ENCODE assay signal across 8 cellular contexts in the genomic region with DNA sequence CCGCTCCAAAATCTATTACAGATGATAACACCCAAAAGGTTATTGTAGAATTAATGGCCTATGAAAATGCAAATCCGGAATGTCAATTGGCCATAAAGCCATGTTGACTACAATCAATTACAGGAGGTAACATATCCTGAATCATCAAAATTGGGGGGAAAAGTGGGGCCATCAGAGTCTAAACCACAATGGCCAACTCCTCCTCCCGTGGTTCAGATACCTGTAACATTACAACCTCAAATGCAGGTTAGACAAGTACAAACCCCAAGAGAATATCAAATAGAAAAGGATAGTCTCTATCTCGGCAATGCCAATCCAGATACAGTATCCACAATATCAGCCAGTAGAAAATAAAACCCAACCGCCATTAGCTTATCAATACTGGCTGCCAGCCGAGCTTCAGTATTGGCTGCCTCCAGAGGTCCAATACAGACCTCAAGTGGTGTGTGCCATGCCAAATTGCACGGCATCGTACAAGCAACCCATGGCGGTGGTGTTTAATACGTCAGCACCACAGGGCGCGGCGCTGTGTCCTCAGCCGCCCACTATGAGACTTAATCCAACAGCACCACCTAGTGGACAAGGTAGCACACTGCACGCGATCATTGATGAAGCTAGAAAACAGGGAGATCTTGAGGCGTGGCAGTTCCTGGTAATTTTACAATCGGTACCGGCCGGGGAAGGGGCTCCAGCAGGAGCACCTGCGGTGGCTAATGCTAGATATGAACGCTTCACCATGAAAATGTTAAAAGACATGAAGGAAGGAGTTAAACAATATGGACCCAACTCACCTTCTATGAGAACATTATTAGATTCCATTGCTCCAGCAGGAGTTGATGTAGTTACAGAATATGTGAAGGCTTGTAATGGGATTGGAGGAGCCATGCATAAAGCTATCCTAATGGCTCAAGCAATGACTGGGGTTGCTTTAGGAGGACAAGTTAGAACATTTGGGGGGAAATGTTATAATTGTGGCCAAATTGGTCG. TPM values are rescaled to one million over a fixed set of nuclear protein-coding genes. Genes with fewer than 3 reads are reported as not detected.
DNase-seq lines count a peak whose midpoint lies in the region; ATAC-seq, FAIRE-seq and TF ChIP-seq lines count a peak whose summit lies in the region.

No MANE protein-coding gene starts in this region.

- H3K56ac ChIP-seq in H1 (replicated peaks; ENCODE audit: insufficient read length, low read depth, low read length) = no peak overlapping the region

- H2BK120ac ChIP-seq in H1 (replicated peaks; ENCODE audit: low read depth, low read length) = no peak overlapping the region

- H3K23me2 ChIP-seq in H1 (ENCODE audit: low read depth, low read length) = no peaks in the 10 kb centered on the region; the same call in 1 of the 2 replicates

- POLR2A ChIA-PET in H1 (lab: Charles Lee; ENCODE audit: partially characterized antibody) = interaction anchor here (1.0 to 1.3 kb wide), 2 partner anchors 9 to 88 kb away, joined by 3 read pairs; no protein-coding TSS in a partner anchor

- H4K20me1 ChIP-seq in H1 (replicated peaks in 1 of 2; ENCODE audit: control insufficient read depth in 1 of 2, insufficient read depth in 2 of 2, low read length in 2 of 2) = no peaks in the 10 kb centered on the region

- DNase-seq in G401 (ENCODE audit: low spot score) (peak; percentile 90), HuH-7.5 (ENCODE audit: low spot score) (peak; percentile 70), NT2/D1 (ENCODE audit: low read depth, low spot score) (peak; percentile 80), H1 (ENCODE audit: low read depth in 1 of 2, low spot score in 2 of 2) (peak in 1 of 2 experiments; percentile 93), midbrain (lab: John Stamatoyannopoulos, UW) (peak; percentile 84)
- peak; percentile 64 to 82 (median 82) for DNase-seq in activated CD8-positive, alpha-beta memory T cell treated with anti-CD3 and anti-CD28 coated beads for 48 hours (ENCODE audit: low read depth in 2 of 3, low spot score in 2 of 3)
- DNase-seq in stimulated activated CD8-positive, alpha-beta memory T cell treated with anti-CD3 and anti-CD28 coated beads, Interleukin-15, amount 100 ng/mL, for 4 hours (ENCODE audit: low read depth in 2 of 2) = peak; percentile 57 to 78

- no peak overlapping the region for H4K5ac ChIP-seq in H1 (ENCODE audit: insufficient read length, low read depth, low read length)

- no peak for ATAC-seq in HG02884 (IDR thresholded peaks at IDR 0.05; ENCODE audit: unreplicated experiment)

- H2AK5ac ChIP-seq in H1 (ENCODE audit: low read depth, low read length) = no peak overlapping the region

- no peak overlapping the region for H3K14ac ChIP-seq in H1 (ENCODE audit: insufficient read length)

- peaks cover 24% of the 10 kb centered on the region for H3K36me3 ChIP-seq in NT2/D1 (ENCODE audit: insufficient read depth, insufficient read length, low read length)
- peaks cover 0 to 3% (median 0%) of the 10 kb centered on the region in 4 experiments; a peak in 2 of 8 replicates for H3K36me3 ChIP-seq in H1 (ENCODE audit: control insufficient read depth in 2 of 4, insufficient read depth in 4 of 4, low read length in 3 of 4)

- no peak overlapping the region for H2BK5ac ChIP-seq in H1 (ENCODE audit: low read depth, low read length)

- peak overlapping the region in 1 of 2 experiments; percentile 16; a peak in 1 of 4 replicates for H3K4me2 ChIP-seq in H1 (ENCODE audit: insufficient read depth in 1 of 2, low read depth in 2 of 2, low read length in 2 of 2)

- H3K18ac ChIP-seq in H1 (ENCODE audit: extremely low read depth, low read length) = no peak overlapping the region

- peak; percentile 74 for FAIRE-seq in H1 (lab: Jason Lieb, UNC)

- 37% methylated on average over 23 of the region's 23 CpGs; no CpG with 5 or more reads in 1 of the 2 experiments for WGBS in H1 (ENCODE audit: extremely low coverage in 1 of 2, insufficient coverage in 1 of 2, insufficient read length in 1 of 2, insufficient replicate concordance in 2 of 2, low coverage in 1 of 2, low lambda C conversion rate in 2 of 2, missing lambda C conversion rate in 1 of 2), 2 experiments

- H3K9ac ChIP-seq in NT2/D1 (ENCODE audit: insufficient read length, low read depth) (no peak overlapping the region), H1 (replicated peaks in 1 of 4; ENCODE audit: extremely low read depth in 1 of 4, low read depth in 3 of 4, low read length in 3 of 4) (no peak overlapping the region)

- H3K27ac ChIP-seq in H1 (ENCODE audit: low read depth, low read length) = no peak overlapping the region

- TF ChIP-seq CTCF in H1 (IDR thresholded peaks at IDR 0.05; ENCODE audit: control extremely low read depth in 1 of 3, insufficient read depth in 1 of 3, low read depth in 1 of 3, low read length in 3 of 3) = peak; percentile 83 to 97 (median 96)

- CTCF ChIA-PET in H1 (lab: Charles Lee; ENCODE audit: partially characterized antibody) = interaction anchor here (0.5 to 10.4 kb wide), 40 partner anchors 10 to 197 kb away, joined by 3 to 98 read pairs (median 4); a partner anchor contains a TSS

- no peak overlapping the region for H3K4ac ChIP-seq in H1 (replicated peaks; ENCODE audit: insufficient read length, low read depth, low read length)

- no peaks in the 10 kb centered on the region; the same call in 1 of the 2 replicates for H3K9me3 ChIP-seq in NT2/D1 (ENCODE audit: insufficient read depth, low read length)
- no peaks in the 10 kb centered on the region for H3K9me3 ChIP-seq in H1 (ENCODE audit: insufficient read depth in 2 of 2, low read depth in 1 of 2, low read length in 1 of 2)

- 0 out of 2 replicates have a peak, but pooled peaks cover 3% of the 10 kb centered on the region for H3K79me1 ChIP-seq in H1 (ENCODE audit: low read depth, low read length)

- no peak for TF ChIP-seq POLR2A in H1 (IDR thresholded peaks at IDR 0.05; ENCODE audit: control extremely low read depth in 1 of 2, low read depth in 2 of 2, low read length in 2 of 2)

- no peak overlapping the region for H2BK15ac ChIP-seq in H1 (ENCODE audit: low read length)

- no peak for TF ChIP-seq EP300 in H1 (IDR thresholded peaks at IDR 0.05; ENCODE audit: borderline replicate concordance in 1 of 2, low read depth in 2 of 2, low read length in 2 of 2)

- no peak overlapping the region for H2BK12ac ChIP-seq in H1 (ENCODE audit: low read depth, low read length)

- no peak overlapping the region for H2AFZ ChIP-seq in H1 (ENCODE audit: low read length)

- H3K4me1 ChIP-seq in NT2/D1 (ENCODE audit: insufficient read depth, insufficient read length) (peaks cover 11% of the 10 kb centered on the region), H1 (replicated peaks in 1 of 4; ENCODE audit: control insufficient read depth in 3 of 4, insufficient read depth in 4 of 4, low read length in 3 of 4) (peaks cover 4 to 15% (median 10%) of the 10 kb centered on the region in 4 experiments)

- no peak overlapping the region for H4K8ac ChIP-seq in H1 (ENCODE audit: extremely low read depth, insufficient read depth, low read length)

- no peak overlapping the region for H3K4me3 ChIP-seq in NT2/D1 (ENCODE audit: insufficient read length, low read depth)
- H3K4me3 ChIP-seq in H1 (ENCODE audit: extremely low read depth in 1 of 4, insufficient read depth in 2 of 4, low read depth in 3 of 4, low read length in 4 of 4) = no peak overlapping the region

- in situ Hi-C loops in G401 (cut with HindIII; ENCODE audit: low sequenced_read_pairs) = no loop called here

- H3K79me2 ChIP-seq in H1 (ENCODE audit: control insufficient read depth in 1 of 2, insufficient read depth in 2 of 2, low read length in 2 of 2) = no peaks in the 10 kb centered on the region

- no peak overlapping the region for H2BK20ac ChIP-seq in H1 (ENCODE audit: low read length)

- no peak overlapping the region for H3K23ac ChIP-seq in H1 (ENCODE audit: insufficient read length)

- no peak overlapping the region for H4K91ac ChIP-seq in H1 (replicated peaks; ENCODE audit: insufficient read length, low read length)

- peak; percentile 85 to 92 for TF ChIP-seq RAD21 in H1 (IDR thresholded peaks at IDR 0.05 in 1 of 2, conservative IDR thresholded peaks at IDR 0.05 in 1 of 2; ENCODE audit: low read depth in 2 of 2, low read length in 2 of 2)

- H3K27me3 ChIP-seq in NT2/D1 (ENCODE audit: insufficient read depth, insufficient read length) (no peaks in the 10 kb centered on the region), H1 (replicated peaks in 1 of 4; ENCODE audit: control insufficient read depth in 3 of 4, extremely low read depth in 1 of 4, insufficient read depth in 3 of 4, low read length in 3 of 4) (no peaks in the 10 kb centered on the region)

RNA-seq across cellular contexts. Expression of a gene that starts 15.2 kb away (rescaled TPM):
- 51.8 and 52.7 TPM in 2 replicates for total RNA-seq in G401 (2014; rRNA removed; shearing (Covaris generic))
- 23.1 and 23.5 TPM in 2 replicates for total RNA-seq in H1 (2021; fragmentation: NEBNext Ultra II Directional; extraction: Animal tissue kit (Norgen Biotek cat#: 25700))
- 12.4 and 22.2 TPM in 2 replicates for polyA plus RNA-seq in H1 (2011; rRNA removed)
- polyA plus RNA-seq in H1 (2011; cell fraction: cytosol; rRNA removed) = 14.3 TPM
- polyA plus RNA-seq in H1 (2011; cell fraction: nucleus; rRNA removed) = 29.4 TPM
- 10.6 to 15.2 TPM (median 13.5 TPM) in 4 replicates for polyA plus RNA-seq in H1 (2012, experiment 1 of 2)
- polyA plus RNA-seq in H1 (2012, experiment 2 of 2) = 19.6 TPM
- 10.4 TPM for polyA plus RNA-seq in H1 (2013, experiment 1 of 2)
- 9.2 TPM for polyA plus RNA-seq in H1 (2013, experiment 2 of 2)
- polyA minus RNA-seq in H1 (2011; rRNA and poly(A)+ RNA removed) = 5.1 and 10.5 TPM in 2 replicates
- 9.8 TPM for polyA minus RNA-seq in H1 (2011; cell fraction: cytosol; rRNA and poly(A)+ RNA removed)
- polyA minus RNA-seq in H1 (2011; cell fraction: nucleus; rRNA and poly(A)+ RNA removed) = 15.7 TPM

RNA-seq across cellular contexts. Expression of a gene that starts 37.1 kb away (rescaled TPM):
- total RNA-seq in G401 (2014; rRNA removed; shearing (Covaris generic)) = 64.8 and 80.7 TPM in 2 replicates
- total RNA-seq in H1 (2021; fragmentation: NEBNext Ultra II Directional; extraction: Animal tissue kit (Norgen Biotek cat#: 25700)) = 6.6 and 7.8 TPM in 2 replicates
- polyA plus RNA-seq in H1 (2011; rRNA removed) = 7.0 and 10.4 TPM in 2 replicates
- polyA plus RNA-seq in H1 (2011; cell fraction: cytosol; rRNA removed) = 8.8 TPM
- 16.5 TPM for polyA plus RNA-seq in H1 (2011; cell fraction: nucleus; rRNA removed)
- polyA plus RNA-seq in H1 (2012, experiment 1 of 2) = 2.6 to 7.9 TPM (median 6.3 TPM) in 4 replicates
- polyA plus RNA-seq in H1 (2012, experiment 2 of 2) = 6.3 TPM
- 10.9 TPM for polyA plus RNA-seq in H1 (2013, experiment 1 of 2)
- polyA plus RNA-seq in H1 (2013, experiment 2 of 2) = 10.2 TPM
- polyA minus RNA-seq in H1 (2011; rRNA and poly(A)+ RNA removed) = 0.32 and 0.71 TPM in 2 replicates
- 2.3 TPM for polyA minus RNA-seq in H1 (2011; cell fraction: cytosol; rRNA and poly(A)+ RNA removed)
- 3.9 TPM for polyA minus RNA-seq in H1 (2011; cell fraction: nucleus; rRNA and poly(A)+ RNA removed)

RNA-seq across cellular contexts. Expression of a gene that starts 42.2 kb away (rescaled TPM):
- 29.0 and 43.4 TPM in 2 replicates for total RNA-seq in G401 (2014; rRNA removed; shearing (Covaris generic))
- 28.2 and 28.8 TPM in 2 replicates for total RNA-seq in H1 (2021; fragmentation: NEBNext Ultra II Directional; extraction: Animal tissue kit (Norgen Biotek cat#: 25700))
- polyA plus RNA-seq in H1 (2011; rRNA removed) = 34.6 and 52.8 TPM in 2 replicates
- 28.3 TPM for polyA plus RNA-seq in H1 (2011; cell fraction: cytosol; rRNA removed)
- polyA plus RNA-seq in H1 (2011; cell fraction: nucleus; rRNA removed) = 78.3 TPM
- 20.3 to 25.4 TPM (median 23.6 TPM) in 4 replicates for polyA plus RNA-seq in H1 (2012, experiment 1 of 2)
- 28.0 TPM for polyA plus RNA-seq in H1 (2012, experiment 2 of 2)
- polyA plus RNA-seq in H1 (2013, experiment 1 of 2) = 32.2 TPM
- 33.2 TPM for polyA plus RNA-seq in H1 (2013, experiment 2 of 2)
- polyA minus RNA-seq in H1 (2011; rRNA and poly(A)+ RNA removed) = 17.1 and 17.9 TPM in 2 replicates
- polyA minus RNA-seq in H1 (2011; cell fraction: cytosol; rRNA and poly(A)+ RNA removed) = 22.5 TPM
- polyA minus RNA-seq in H1 (2011; cell fraction: nucleus; rRNA and poly(A)+ RNA removed) = 15.5 TPM

RNA-seq across cellular contexts. Expression of a gene that starts 43.9 kb away (rescaled TPM):
- total RNA-seq in G401 (2014; rRNA removed; shearing (Covaris generic)) = 91.6 and 137 TPM in 2 replicates
- 16.4 and 20.2 TPM in 2 replicates for total RNA-seq in H1 (2021; fragmentation: NEBNext Ultra II Directional; extraction: Animal tissue kit (Norgen Biotek cat#: 25700))
- polyA plus RNA-seq in H1 (2011; rRNA removed) = 30.7 and 43.8 TPM in 2 replicates
- 44.9 TPM for polyA plus RNA-seq in H1 (2011; cell fraction: cytosol; rRNA removed)
- 27.4 TPM for polyA plus RNA-seq in H1 (2011; cell fraction: nucleus; rRNA removed)
- polyA plus RNA-seq in H1 (2012, experiment 1 of 2) = 17.1 to 25.9 TPM (median 22.0 TPM) in 4 replicates
- polyA plus RNA-seq in H1 (2012, experiment 2 of 2) = 24.5 TPM
- 16.8 TPM for polyA plus RNA-seq in H1 (2013, experiment 1 of 2)
- polyA plus RNA-seq in H1 (2013, experiment 2 of 2) = 16.0 TPM
- 4.6 and 5.4 TPM in 2 replicates for polyA minus RNA-seq in H1 (2011; rRNA and poly(A)+ RNA removed)
- polyA minus RNA-seq in H1 (2011; cell fraction: cytosol; rRNA and poly(A)+ RNA removed) = 14.3 TPM
- polyA minus RNA-seq in H1 (2011; cell fraction: nucleus; rRNA and poly(A)+ RNA removed) = 14.3 TPM

RNA-seq across cellular contexts. Expression of a gene that starts 53.3 kb away (rescaled TPM):
- 9.3 and 19.0 TPM in 2 replicates for total RNA-seq in G401 (2014; rRNA removed; shearing (Covaris generic))
- 74.7 and 83.6 TPM in 2 replicates for total RNA-seq in H1 (2021; fragmentation: NEBNext Ultra II Directional; extraction: Animal tissue kit (Norgen Biotek cat#: 25700))
- 85.2 and 180 TPM in 2 replicates for polyA plus RNA-seq in H1 (2011; rRNA removed)
- polyA plus RNA-seq in H1 (2011; cell fraction: cytosol; rRNA removed) = 47.7 TPM
- polyA plus RNA-seq in H1 (2011; cell fraction: nucleus; rRNA removed) = 210 TPM
- 52.2 to 75.7 TPM (median 70.6 TPM) in 4 replicates for polyA plus RNA-seq in H1 (2012, experiment 1 of 2)
- polyA plus RNA-seq in H1 (2012, experiment 2 of 2) = 62.9 TPM
- 113 TPM for polyA plus RNA-seq in H1 (2013, experiment 1 of 2)
- 117 TPM for polyA plus RNA-seq in H1 (2013, experiment 2 of 2)
- polyA minus RNA-seq in H1 (2011; rRNA and poly(A)+ RNA removed) = 14.7 and 15.1 TPM in 2 replicates
- 22.3 TPM for polyA minus RNA-seq in H1 (2011; cell fraction: cytosol; rRNA and poly(A)+ RNA removed)
- 61.8 TPM for polyA minus RNA-seq in H1 (2011; cell fraction: nucleus; rRNA and poly(A)+ RNA removed)
